In the genomic region with DNA sequence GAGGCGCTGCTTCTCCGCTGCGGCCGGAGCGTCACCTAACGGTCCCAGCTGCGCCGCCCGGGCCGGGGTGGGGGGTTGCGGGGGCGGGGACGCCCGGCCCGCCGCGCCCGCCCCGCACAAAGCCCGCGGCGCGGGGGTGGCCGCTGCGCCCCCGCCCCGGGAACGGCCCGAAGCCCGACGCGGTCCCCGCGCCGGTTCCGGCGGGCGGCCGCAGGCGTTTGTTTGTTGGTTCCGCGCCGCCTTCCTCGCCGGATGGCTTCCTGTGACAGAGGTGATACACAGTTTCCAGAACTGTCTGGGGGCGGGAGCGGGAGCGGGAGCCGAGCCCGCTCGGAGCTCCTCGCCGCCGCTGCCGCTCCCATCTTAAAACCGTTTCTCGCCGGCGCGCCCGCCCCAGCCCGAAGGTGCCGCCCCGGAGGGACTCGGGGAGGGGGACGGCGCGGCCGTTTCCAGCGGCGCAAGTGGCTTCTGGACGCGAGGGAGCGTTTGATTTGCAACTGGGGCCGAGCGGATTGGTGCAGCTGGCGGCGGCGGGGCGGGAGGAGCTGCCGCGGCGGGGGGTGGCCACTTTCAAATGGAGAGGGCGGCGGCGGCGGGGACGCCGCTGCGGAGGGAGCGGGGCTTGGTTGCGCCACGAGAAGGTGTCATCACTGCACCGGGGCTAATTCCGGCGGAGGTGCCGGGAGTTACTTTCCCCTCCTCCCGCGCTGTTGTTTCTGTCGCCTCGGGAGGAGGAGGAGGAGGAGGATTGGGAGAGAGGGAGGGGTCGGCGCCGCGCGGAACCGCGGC, we compare ENCODE assay signal across 1 cellular context.
TF ChIP-seq lines count a peak whose summit lies in the region.

No MANE protein-coding gene starts in this region.

TF ChIP-seq in GM12878, 131 proteins besides CTCF, POLR2A, EP300 and RAD21 (continued from another document):
- TF ChIP-seq CUX1 (IDR thresholded peaks at IDR 0.05; ENCODE audit: insufficient replicate concordance, low read depth, low read length), result no peak
